12 cellular contexts compared by ENCODE assay signal in the genomic region with DNA sequence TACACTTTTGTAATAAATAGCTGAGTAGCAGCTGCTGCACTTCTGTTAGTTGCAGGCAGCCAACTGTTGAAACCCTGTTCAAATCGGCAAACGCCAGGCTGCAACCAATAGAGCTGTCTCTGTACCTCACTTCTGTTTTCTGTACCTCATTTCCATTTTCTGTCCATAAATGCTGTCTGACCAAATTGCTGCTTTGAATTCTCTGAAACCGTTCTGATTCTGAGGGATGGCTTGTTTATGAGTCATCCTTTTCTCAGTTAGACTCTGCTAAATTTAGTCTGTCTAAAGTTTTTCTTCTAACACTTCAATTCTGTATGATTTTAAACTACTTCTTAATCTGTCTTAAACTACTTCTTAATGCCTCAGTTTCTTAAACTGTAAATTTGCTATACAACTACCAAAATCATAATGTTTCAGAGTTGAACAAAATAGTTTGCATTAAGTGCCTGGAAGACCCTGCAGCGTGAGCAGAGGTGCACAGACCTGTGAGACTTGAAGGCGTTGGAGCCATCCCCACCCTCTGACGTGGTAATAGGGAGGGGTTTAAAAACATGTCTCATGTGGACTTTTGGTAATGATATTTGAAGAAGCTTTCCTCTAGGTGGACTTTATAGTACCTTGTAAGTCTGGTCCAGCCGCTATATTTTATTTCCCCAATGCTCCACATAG. TPM values are rescaled to one million over a fixed set of nuclear protein-coding genes. Genes with fewer than 3 reads are reported as not detected.
DNase-seq lines count a peak whose midpoint lies in the region; ATAC-seq and TF ChIP-seq lines count a peak whose summit lies in the region.
"Had no signal": no experiment of that assay in that cellular context is flagged by ENCODE, and none has a peak within 500 bp of the region (broad histone marks: within the 10 kb centered on the region; RNA-seq: fewer than 3 reads in every experiment).

No MANE protein-coding gene starts in this region.

- H3K36me3 Mint-ChIP-seq in activated T-helper 17 cell treated with anti-CD3 and anti-CD28 coated beads, Interleukin-2, amount 50 U/mL, for 72 hours (ENCODE audit: low read depth), result no peaks in the 10 kb centered on the region
- no peaks in the 10 kb centered on the region for H3K36me3 Mint-ChIP-seq in activated naive CD8-positive, alpha-beta T cell treated with anti-CD3 and anti-CD28 coated beads for 36 hours

- H3K4me1 ChIP-seq in A673 (ENCODE audit: insufficient read depth, low read length, poor library complexity, severe bottlenecking), result no peaks in the 10 kb centered on the region
- H3K4me1 ChIP-seq: ascending aorta, right lobe of liver had no signal

- no peak for TF ChIP-seq CTCF in A673 (conservative IDR thresholded peaks at IDR 0.05; ENCODE audit: low read depth, low read length)

- H3K27ac Mint-ChIP-seq in activated T-helper 17 cell treated with anti-CD3 and anti-CD28 coated beads, Interleukin-2, amount 50 U/mL, for 72 hours, result no peak overlapping the region
- no peak overlapping the region for H3K27ac Mint-ChIP-seq in activated naive CD8-positive, alpha-beta T cell treated with anti-CD3 and anti-CD28 coated beads for 36 hours

- intact Hi-C loops in A673 (cut with micrococcal nuclease; ENCODE audit: unreplicated experiment), result no loop called here

- no peaks in the 10 kb centered on the region for H3K9me3 ChIP-seq in A673 (ENCODE audit: low read depth, low read length, poor library complexity, severe bottlenecking)
- H3K9me3 ChIP-seq: ascending aorta, right lobe of liver had no signal

- H3K4me3 Mint-ChIP-seq in activated T-helper 17 cell treated with anti-CD3 and anti-CD28 coated beads, Interleukin-2, amount 50 U/mL, for 72 hours, result no peak overlapping the region
- no peak overlapping the region for H3K4me3 Mint-ChIP-seq in activated naive CD8-positive, alpha-beta T cell treated with anti-CD3 and anti-CD28 coated beads for 36 hours

- no peak for DNase-seq in A673 (ENCODE audit: low spot score)
- no peak for DNase-seq in erythroblast (lab: John Stamatoyannopoulos, UW)
- no peak for DNase-seq in pons (ENCODE audit: low spot score)
- no peak for DNase-seq in activated naive CD8-positive, alpha-beta T cell treated with anti-CD3 and anti-CD28 coated beads for 36 hours
- DNase-seq: right lobe of liver; stimulated activated CD8-positive, alpha-beta memory T cell treated with anti-CD3 and anti-CD28 coated beads, Interleukin-4, amount 100 ng/mL, for 48 hours had no signal

- no TSS peak for BruUV-seq in A673 (replicated peaks; lab: Mats Ljungman, UMichigan)

- POLR2A ChIA-PET in A673 (lab: Charles Lee; ENCODE audit: low non-redundant PET), result interaction anchor here (0.7 kb wide), 1 partner anchor 219 kb away, joined by 6 read pairs; no protein-coding TSS in a partner anchor

- peaks cover 5% of the 10 kb centered on the region for H3K4me1 Mint-ChIP-seq in activated T-helper 17 cell treated with anti-CD3 and anti-CD28 coated beads, Interleukin-2, amount 50 U/mL, for 72 hours
- H3K4me1 Mint-ChIP-seq in activated naive CD8-positive, alpha-beta T cell treated with anti-CD3 and anti-CD28 coated beads for 36 hours, result peaks cover 5% of the 10 kb centered on the region

- no peaks in the 10 kb centered on the region for H3K36me3 ChIP-seq in A673 (ENCODE audit: insufficient read depth, low read length, poor library complexity, severe bottlenecking)
- H3K36me3 ChIP-seq: ascending aorta, right lobe of liver had no signal

- H3K27me3 ChIP-seq in A673 (replicated peaks; ENCODE audit: insufficient read depth, low read depth, low read length, poor library complexity), result no peaks in the 10 kb centered on the region
- H3K27me3 ChIP-seq: ascending aorta, right lobe of liver had no signal

- H3K4me3 ChIP-seq in A673 (ENCODE audit: low read depth, low read length, poor library complexity, severe bottlenecking), result no peak overlapping the region
- H3K4me3 ChIP-seq: ascending aorta, lung, right lobe of liver had no signal

- CTCF ChIA-PET in A673 (lab: Charles Lee), result interaction anchor here (0.6 kb wide), 1 partner anchor 872 kb away, joined by 4 read pairs; no protein-coding TSS in a partner anchor

- H3K9me3 Mint-ChIP-seq in activated T-helper 17 cell treated with anti-CD3 and anti-CD28 coated beads, Interleukin-2, amount 50 U/mL, for 72 hours, result no peaks in the 10 kb centered on the region
- no peaks in the 10 kb centered on the region for H3K9me3 Mint-ChIP-seq in activated naive CD8-positive, alpha-beta T cell treated with anti-CD3 and anti-CD28 coated beads for 36 hours

- no peak for TF ChIP-seq POLR2A in erythroblast (IDR thresholded peaks at IDR 0.05; ENCODE audit: low read length)

- ATAC-seq in GM18499 (IDR thresholded peaks at IDR 0.05; ENCODE audit: insufficient read depth, unreplicated experiment) (peak; percentile 62), GM19463 (IDR thresholded peaks at IDR 0.05; ENCODE audit: unreplicated experiment) (peak; percentile 82), HG03064 (IDR thresholded peaks at IDR 0.05; ENCODE audit: low read depth, unreplicated experiment) (peak; percentile 75)
- peak; percentile 80 for ATAC-seq in activated T-helper 17 cell treated with anti-CD3 and anti-CD28 coated beads, Interleukin-2, amount 50 U/mL, for 72 hours (replicated peaks)
- ATAC-seq: right lobe of liver had no signal

- H3K27me3 Mint-ChIP-seq in activated T-helper 17 cell treated with anti-CD3 and anti-CD28 coated beads, Interleukin-2, amount 50 U/mL, for 72 hours, result peaks cover 25% of the 10 kb centered on the region
- H3K27me3 Mint-ChIP-seq in activated naive CD8-positive, alpha-beta T cell treated with anti-CD3 and anti-CD28 coated beads for 36 hours, result peaks cover 23% of the 10 kb centered on the region

- no peak overlapping the region for H3K27ac ChIP-seq in A673 (ENCODE audit: low read depth, low read length, poor library complexity, severe bottlenecking)
- H3K27ac ChIP-seq: ascending aorta, right lobe of liver had no signal

RNA-seq across cellular contexts. Expression of a gene that starts 9.6 kb away (rescaled TPM):
- total RNA-seq in activated T-helper 17 cell treated with anti-CD3 and anti-CD28 coated beads, Interleukin-2, amount 50 U/mL, for 72 hours, result not detected
- not detected in 2 replicates for total RNA-seq in A673 (2021)
- not detected for total RNA-seq in activated naive CD8-positive, alpha-beta T cell treated with anti-CD3 and anti-CD28 coated beads for 36 hours
- total RNA-seq: ascending aorta, lung, right lobe of liver had no signal

RNA-seq across cellular contexts. Expression of a gene that starts 25.7 kb away (rescaled TPM):
- not detected for total RNA-seq in activated T-helper 17 cell treated with anti-CD3 and anti-CD28 coated beads, Interleukin-2, amount 50 U/mL, for 72 hours
- total RNA-seq in A673 (2021), result not detected in 2 replicates
- total RNA-seq in activated naive CD8-positive, alpha-beta T cell treated with anti-CD3 and anti-CD28 coated beads for 36 hours, result not detected
- total RNA-seq: ascending aorta, lung, right lobe of liver had no signal

RNA-seq across cellular contexts. Expression of a gene that starts 42.3 kb away (rescaled TPM):
- 100 to 1,000 TPM in 1 of 2 donors, 10 to 100 TPM in 1; 13.6 to 170 TPM for total RNA-seq in activated T-helper 17 cell treated with anti-CD3 and anti-CD28 coated beads, Interleukin-2, amount 50 U/mL, for 72 hours
- total RNA-seq in A673 (2021), result not detected in 2 replicates
- total RNA-seq in activated naive CD8-positive, alpha-beta T cell treated with anti-CD3 and anti-CD28 coated beads for 36 hours, result 10 to 100 TPM in 1 of 2 experiments, 1 to 10 TPM in 1; 9.8 to 12.2 TPM
